ENCODE assay signal across 24 cellular contexts in the genomic region with DNA sequence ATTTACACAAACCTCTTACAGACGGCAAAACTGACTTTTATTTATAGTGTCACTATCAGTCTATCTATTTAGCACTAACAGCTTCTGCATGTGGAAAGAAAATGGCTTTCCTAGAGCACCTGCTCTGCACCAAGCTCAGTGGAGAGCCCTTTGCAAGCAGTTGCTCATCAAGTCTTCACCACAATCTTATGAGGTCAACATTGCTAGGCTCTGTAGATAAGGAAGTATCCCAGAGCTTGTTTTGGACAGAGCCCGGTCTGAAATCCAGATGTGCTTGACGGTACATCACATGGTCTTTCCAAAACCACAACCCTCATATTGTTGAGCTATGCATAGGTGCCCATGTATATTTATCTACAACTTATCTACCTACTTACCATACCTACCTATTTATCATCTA.
"Had no signal": no experiment of that assay in that cellular context is flagged by ENCODE, and none has a peak within 500 bp of the region (broad histone marks: within the 10 kb centered on the region; RNA-seq: fewer than 3 reads in every experiment).

No MANE protein-coding gene starts in this region.

- H3K9me3 ChIP-seq: gastroesophageal sphincter, heart left ventricle, left lung, mucosa of descending colon, neutrophil, pancreas, right atrium auricular region, sigmoid colon, stomach, thyroid gland had no signal

- ATAC-seq: effector memory CD8-positive, alpha-beta T cell; foreskin keratinocyte; gastroesophageal sphincter; heart left ventricle; left cardiac atrium; left lung; mucosa of descending colon; natural killer cell treated with Interleukin-12 subunit alpha and Interleukin-12 subunit beta and Interleukin-15 and Interleukin-18, amount 100 ng/mL, for 72 hours; pancreas; stimulated activated effector memory CD8-positive, alpha-beta T cell treated with anti-CD3 and anti-CD28 coated beads, Interleukin-12 subunit alpha, Interleukin-12 subunit beta, amount 100 ng/mL, for 72 hours had no signal

- H3K27me3 ChIP-seq: heart left ventricle, hepatocyte, left lung, neutrophil, pancreas, right atrium auricular region, sigmoid colon, stomach, thyroid gland had no signal

- DNase-seq: cortex of kidney; effector memory CD8-positive, alpha-beta T cell; erythroblast; foreskin keratinocyte; heart left ventricle; left cardiac atrium; left lung; mesenchymal stem cell; mucosa of descending colon; naive B cell; pancreas; sigmoid colon; stimulated activated CD4-positive, alpha-beta T cell treated with anti-CD3 and anti-CD28 coated beads, Interleukin-2, amount 100 ng/mL, for 24 hours; stimulated activated CD4-positive, alpha-beta T cell treated with anti-CD3 and anti-CD28 coated beads, Interleukin-4, amount 100 ng/mL, for 24 hours; stimulated activated naive CD4-positive, alpha-beta T cell treated with Interleukin-2 at 50 U/mL for 16 hours; stomach; thyroid gland; trophoblast cell had no signal

- H3K4me1 ChIP-seq: foreskin keratinocyte, gastroesophageal sphincter, left lung, pancreas, right atrium auricular region, sigmoid colon, stomach, thyroid gland had no signal

- H3K4me3 ChIP-seq: gastroesophageal sphincter, heart left ventricle, hepatocyte, left lung, mucosa of descending colon, pancreas, right atrium auricular region, sigmoid colon, stomach, thyroid gland had no signal

- H3K36me3 ChIP-seq: gastroesophageal sphincter, heart left ventricle, left lung, neutrophil, pancreas, right atrium auricular region, sigmoid colon, stomach, thyroid gland had no signal

- H3K27ac ChIP-seq: foreskin keratinocyte, gastroesophageal sphincter, heart left ventricle, hepatocyte, left lung, neutrophil, pancreas, right atrium auricular region, sigmoid colon, stomach, thyroid gland had no signal
